In the genomic region with DNA sequence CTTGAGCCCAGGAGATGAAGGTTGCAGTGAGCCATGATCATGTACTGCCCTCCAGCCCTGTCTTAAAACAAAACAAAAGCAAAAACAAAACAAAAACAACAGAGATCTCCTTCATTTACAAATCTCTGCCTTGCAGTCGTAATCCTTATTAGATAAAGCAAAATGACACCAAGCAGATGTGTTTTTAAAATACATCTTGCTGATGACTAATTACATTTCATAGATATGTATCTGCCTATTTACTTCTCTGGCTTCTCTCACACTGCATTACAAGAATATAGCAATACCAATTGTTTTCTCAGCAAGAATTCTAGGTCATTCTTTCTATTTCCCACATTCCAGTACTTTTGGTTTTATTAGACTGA, we compare ENCODE assay signal across 8 cellular contexts. TPM values are rescaled to one million over a fixed set of nuclear protein-coding genes. Genes with fewer than 3 reads are reported as not detected.
DNase-seq lines count a peak whose midpoint lies in the region; ATAC-seq and TF ChIP-seq lines count a peak whose summit lies in the region.

No MANE protein-coding gene starts in this region.

- H3K27ac ChIP-seq in angular gyrus (ENCODE audit: low read depth, low read length) (peak overlapping the region; percentile 84), liver (ENCODE audit: low read depth in 1 of 2, low read length in 2 of 2) (peak overlapping the region; percentile 83 to 92), thyroid gland (peak overlapping the region; percentile 70 to 80 (median 77))

- H3K4me3 Mint-ChIP-seq in activated CD8-positive, alpha-beta memory T cell treated with anti-CD3 and anti-CD28 coated beads, Interleukin-2, amount 10 ng/mL, durations not matched to agents 7 days and 5 days, result peak overlapping the region; percentile 4

- TF ChIP-seq RAD21 in liver (IDR thresholded peaks at IDR 0.05), result no peak

- 70% methylated on average over 1 of the region's 1 CpG for WGBS in liver
- 70 to 74% methylated on average over 1 of the region's 1 CpG for WGBS in thyroid gland, 2 donors

- no peak overlapping the region for H3K9ac ChIP-seq in liver (ENCODE audit: low read depth in 1 of 2, low read length in 2 of 2)

- no peaks in the 10 kb centered on the region for H3K27me3 ChIP-seq in liver (ENCODE audit: control insufficient read depth in 4 of 4, insufficient read depth in 4 of 4, low read length in 3 of 4)
- no peaks in the 10 kb centered on the region for H3K27me3 ChIP-seq in thyroid gland

- peaks cover 23% of the 10 kb centered on the region for H3K36me3 Mint-ChIP-seq in activated CD8-positive, alpha-beta memory T cell treated with anti-CD3 and anti-CD28 coated beads, Interleukin-2, amount 10 ng/mL, durations not matched to agents 7 days and 5 days

- no peaks in the 10 kb centered on the region for H3K9me3 Mint-ChIP-seq in activated CD8-positive, alpha-beta memory T cell treated with anti-CD3 and anti-CD28 coated beads, Interleukin-2, amount 10 ng/mL, durations not matched to agents 7 days and 5 days (ENCODE audit: low read depth)

- intact Hi-C loops in thyroid gland (cut with DNase I), result no loop called here

- DNase-seq in activated CD8-positive, alpha-beta memory T cell treated with anti-CD3 and anti-CD28 coated beads, Interleukin-2, amount 10 ng/mL, durations not matched to agents 7 days and 5 days, result no peak
- DNase-seq in activated CD8-positive, alpha-beta memory T cell treated with anti-CD3 and anti-CD28 coated beads for 24 hours, result no peak
- DNase-seq in thyroid gland (no peak), MV-4-11 (lab: John Stamatoyannopoulos, UW) (no peak), erythroblast (lab: John Stamatoyannopoulos, UW) (no peak)

- H3K36me3 ChIP-seq in liver (ENCODE audit: control insufficient read depth in 4 of 4, insufficient read depth in 3 of 4, low read depth in 1 of 4, low read length in 3 of 4) (no peaks in the 10 kb centered on the region), thyroid gland (no peaks in the 10 kb centered on the region)

- H3K27me3 Mint-ChIP-seq in activated CD8-positive, alpha-beta memory T cell treated with anti-CD3 and anti-CD28 coated beads, Interleukin-2, amount 10 ng/mL, durations not matched to agents 7 days and 5 days, result no peaks in the 10 kb centered on the region

- no peak for TF ChIP-seq CTCF in liver (IDR thresholded peaks at IDR 0.05; ENCODE audit: low read depth, low read length, missing input control)
- TF ChIP-seq CTCF in thyroid gland (IDR thresholded peaks at IDR 0.05), result no peak

- no peaks in the 10 kb centered on the region for H3K9me3 ChIP-seq in liver (ENCODE audit: control insufficient read depth in 4 of 4, low read length in 3 of 4)
- H3K9me3 ChIP-seq in thyroid gland, result no peaks in the 10 kb centered on the region

- peak overlapping the region; percentile 88 for H3K27ac Mint-ChIP-seq in activated CD8-positive, alpha-beta memory T cell treated with anti-CD3 and anti-CD28 coated beads, Interleukin-2, amount 10 ng/mL, durations not matched to agents 7 days and 5 days

- CTCF ChIA-PET in activated CD8-positive, alpha-beta memory T cell treated with anti-CD3 and anti-CD28 coated beads, Interleukin-2, amount 10 ng/mL, durations not matched to agents 7 days and 5 days (lab: Charles Lee), result interaction anchor here (1.0 to 3.8 kb wide), 4 partner anchors 22 to 94 kb away, joined by 3 to 36 read pairs (median 8); a partner anchor contains a TSS

- no peak overlapping the region for H3K4me3 ChIP-seq in liver (ENCODE audit: low read depth in 1 of 3, low read length in 3 of 3)
- H3K4me3 ChIP-seq in thyroid gland (replicated peaks in 1 of 3), result no peak overlapping the region

- no peak for TF ChIP-seq POLR2A in thyroid gland (IDR thresholded peaks at IDR 0.05)
- no peak for TF ChIP-seq POLR2A in erythroblast (IDR thresholded peaks at IDR 0.05; ENCODE audit: low read length)

- H3K4me1 Mint-ChIP-seq in activated CD8-positive, alpha-beta memory T cell treated with anti-CD3 and anti-CD28 coated beads, Interleukin-2, amount 10 ng/mL, durations not matched to agents 7 days and 5 days, result peaks cover 70% of the 10 kb centered on the region

- H3K4me1 ChIP-seq in liver (ENCODE audit: control insufficient read depth in 4 of 4, insufficient read depth in 4 of 4, low read length in 3 of 4) (peaks cover 14 to 63% (median 43%) of the 10 kb centered on the region in 4 donors), thyroid gland (peaks cover 80 to 93% of the 10 kb centered on the region in 2 donors)

- peak; percentile 3 for ATAC-seq in activated CD8-positive, alpha-beta memory T cell treated with anti-CD3 and anti-CD28 coated beads, Interleukin-2, amount 10 ng/mL, durations not matched to agents 7 days and 5 days
- no peak for ATAC-seq in GM19463 (IDR thresholded peaks at IDR 0.05; ENCODE audit: unreplicated experiment)

TF ChIP-seq in liver, 16 proteins besides CTCF, POLR2A, EP300 and RAD21:
- TF ChIP-seq HNF4A (conservative IDR thresholded peaks at IDR 0.05) (no peak), FOXA1 (IDR thresholded peaks at IDR 0.05) (no peak), FOXA2 (IDR thresholded peaks at IDR 0.05) (no peak), SP1 (IDR thresholded peaks at IDR 0.05) (no peak), GABPA (IDR thresholded peaks at IDR 0.05 in 1 of 2, conservative IDR thresholded peaks at IDR 0.05 in 1 of 2) (no peak), YY1 (IDR thresholded peaks at IDR 0.05) (no peak), JUND (IDR thresholded peaks at IDR 0.05) (no peak), HNF4G (IDR thresholded peaks at IDR 0.05) (no peak), NR2F2 (IDR thresholded peaks at IDR 0.05) (no peak), RXRA (IDR thresholded peaks at IDR 0.05) (no peak), TAF1 (conservative IDR thresholded peaks at IDR 0.05) (no peak), EGR1 (IDR thresholded peaks at IDR 0.05; ENCODE audit: low read depth in 2 of 2) (no peak)
- TF ChIP-seq, protein P1, sequence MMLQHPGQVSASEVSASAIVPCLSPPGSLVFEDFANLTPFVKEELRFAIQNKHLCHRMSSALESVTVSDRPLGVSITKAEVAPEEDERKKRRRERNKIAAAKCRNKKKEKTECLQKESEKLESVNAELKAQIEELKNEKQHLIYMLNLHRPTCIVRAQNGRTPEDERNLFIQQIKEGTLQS (IDR thresholded peaks at IDR 0.05), result no peak
- TF ChIP-seq, protein P2, sequence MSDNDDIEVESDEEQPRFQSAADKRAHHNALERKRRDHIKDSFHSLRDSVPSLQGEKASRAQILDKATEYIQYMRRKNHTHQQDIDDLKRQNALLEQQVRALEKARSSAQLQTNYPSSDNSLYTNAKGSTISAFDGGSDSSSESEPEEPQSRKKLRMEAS (IDR thresholded peaks at IDR 0.05), result no peak
- TF ChIP-seq, protein P3, sequence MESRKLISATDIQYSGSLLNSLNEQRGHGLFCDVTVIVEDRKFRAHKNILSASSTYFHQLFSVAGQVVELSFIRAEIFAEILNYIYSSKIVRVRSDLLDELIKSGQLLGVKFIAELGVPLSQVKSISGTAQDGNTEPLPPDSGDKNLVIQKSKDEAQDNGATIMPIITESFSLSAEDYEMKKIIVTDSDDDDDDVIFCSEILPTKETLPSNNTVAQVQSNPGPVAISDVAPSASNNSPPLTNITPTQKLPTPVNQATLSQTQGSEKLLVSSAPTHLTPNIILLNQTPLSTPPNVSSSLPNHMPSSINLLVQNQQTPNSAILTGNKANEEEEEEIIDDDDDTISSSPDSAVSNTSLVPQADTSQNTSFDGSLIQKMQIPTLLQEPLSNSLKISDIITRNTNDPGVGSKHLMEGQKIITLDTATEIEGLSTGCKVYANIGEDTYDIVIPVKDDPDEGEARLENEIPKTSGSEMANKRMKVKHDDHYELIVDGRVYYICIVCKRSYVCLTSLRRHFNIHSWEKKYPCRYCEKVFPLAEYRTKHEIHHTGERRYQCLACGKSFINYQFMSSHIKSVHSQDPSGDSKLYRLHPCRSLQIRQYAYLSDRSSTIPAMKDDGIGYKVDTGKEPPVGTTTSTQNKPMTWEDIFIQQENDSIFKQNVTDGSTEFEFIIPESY (IDR thresholded peaks at IDR 0.05), result no peak
- TF ChIP-seq, protein P4, sequence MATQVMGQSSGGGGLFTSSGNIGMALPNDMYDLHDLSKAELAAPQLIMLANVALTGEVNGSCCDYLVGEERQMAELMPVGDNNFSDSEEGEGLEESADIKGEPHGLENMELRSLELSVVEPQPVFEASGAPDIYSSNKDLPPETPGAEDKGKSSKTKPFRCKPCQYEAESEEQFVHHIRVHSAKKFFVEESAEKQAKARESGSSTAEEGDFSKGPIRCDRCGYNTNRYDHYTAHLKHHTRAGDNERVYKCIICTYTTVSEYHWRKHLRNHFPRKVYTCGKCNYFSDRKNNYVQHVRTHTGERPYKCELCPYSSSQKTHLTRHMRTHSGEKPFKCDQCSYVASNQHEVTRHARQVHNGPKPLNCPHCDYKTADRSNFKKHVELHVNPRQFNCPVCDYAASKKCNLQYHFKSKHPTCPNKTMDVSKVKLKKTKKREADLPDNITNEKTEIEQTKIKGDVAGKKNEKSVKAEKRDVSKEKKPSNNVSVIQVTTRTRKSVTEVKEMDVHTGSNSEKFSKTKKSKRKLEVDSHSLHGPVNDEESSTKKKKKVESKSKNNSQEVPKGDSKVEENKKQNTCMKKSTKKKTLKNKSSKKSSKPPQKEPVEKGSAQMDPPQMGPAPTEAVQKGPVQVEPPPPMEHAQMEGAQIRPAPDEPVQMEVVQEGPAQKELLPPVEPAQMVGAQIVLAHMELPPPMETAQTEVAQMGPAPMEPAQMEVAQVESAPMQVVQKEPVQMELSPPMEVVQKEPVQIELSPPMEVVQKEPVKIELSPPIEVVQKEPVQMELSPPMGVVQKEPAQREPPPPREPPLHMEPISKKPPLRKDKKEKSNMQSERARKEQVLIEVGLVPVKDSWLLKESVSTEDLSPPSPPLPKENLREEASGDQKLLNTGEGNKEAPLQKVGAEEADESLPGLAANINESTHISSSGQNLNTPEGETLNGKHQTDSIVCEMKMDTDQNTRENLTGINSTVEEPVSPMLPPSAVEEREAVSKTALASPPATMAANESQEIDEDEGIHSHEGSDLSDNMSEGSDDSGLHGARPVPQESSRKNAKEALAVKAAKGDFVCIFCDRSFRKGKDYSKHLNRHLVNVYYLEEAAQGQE (IDR thresholded peaks at IDR 0.05), result no peak

RNA-seq across cellular contexts. Expression of a gene that starts 22.8 kb away (rescaled TPM):
- 10 to 100 TPM; 56.5 to 58.9 TPM for total RNA-seq in activated CD8-positive, alpha-beta memory T cell treated with anti-CD3 and anti-CD28 coated beads, Interleukin-2, amount 10 ng/mL, durations not matched to agents 7 days and 5 days
- total RNA-seq in liver (10 to 100 TPM; 22.5 to 31.0 TPM), thyroid gland (100 to 1,000 TPM; 139 to 157 (median 144) TPM)
- 10 to 100 TPM; 26.8 to 27.4 TPM for polyA plus RNA-seq in liver

RNA-seq across cellular contexts. Expression of a gene that starts 29.2 kb away (rescaled TPM):
- 100 to 1,000 TPM; 298 to 320 TPM for total RNA-seq in activated CD8-positive, alpha-beta memory T cell treated with anti-CD3 and anti-CD28 coated beads, Interleukin-2, amount 10 ng/mL, durations not matched to agents 7 days and 5 days
- 10 to 100 TPM; 41.5 to 61.9 TPM for total RNA-seq in liver
- 10 to 100 TPM; 22.9 to 72.5 TPM for polyA plus RNA-seq in liver
- total RNA-seq in thyroid gland, result 100 to 1,000 TPM in 1 of 4 donors, 10 to 100 TPM in 3; 80.3 to 115 (median 82.3) TPM
